8 cellular contexts compared by ENCODE assay signal in the genomic region with DNA sequence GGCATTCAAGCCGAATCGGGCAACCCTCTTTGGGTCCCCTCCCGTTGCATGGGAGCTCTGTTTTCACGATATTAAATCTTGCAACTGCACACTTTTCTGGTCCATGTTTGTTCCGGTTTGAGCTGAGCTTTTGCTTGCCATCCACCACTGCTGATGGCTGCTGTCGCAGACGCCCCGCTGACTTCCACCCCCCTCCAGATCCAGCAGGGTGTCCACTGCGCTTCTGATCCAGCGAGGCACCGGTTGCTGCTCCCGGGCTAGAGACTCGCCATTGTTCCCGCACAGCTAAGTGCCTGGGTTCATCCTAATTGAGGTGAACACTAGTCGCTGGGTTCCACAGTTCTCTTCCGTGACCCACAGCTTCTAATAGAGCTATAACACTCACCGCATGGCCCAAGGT. TPM values are rescaled to one million over a fixed set of nuclear protein-coding genes. Genes with fewer than 3 reads are reported as not detected.
A peak's percentile ranks its signal among the peaks of the same experiment; 100 is the strongest.
DNase-seq lines count a peak whose midpoint lies in the region; ATAC-seq and TF ChIP-seq lines count a peak whose summit lies in the region.

No MANE protein-coding gene starts in this region.

- H3K27ac Mint-ChIP-seq in T-helper 1 cell treated with Interleukin-12 subunit alpha and Interleukin-12 subunit beta and Interleukin-4 antibody, amounts not matched to agents 30 μg/mL and 1 μg/mL, for 36 hours, result peak overlapping the region; percentile 29
- H3K27ac Mint-ChIP-seq in activated CD8-positive, alpha-beta T cell treated with anti-CD3 and anti-CD28 coated beads for 36 hours, result peak overlapping the region; percentile 9
- H3K27ac Mint-ChIP-seq in stimulated activated naive CD8-positive, alpha-beta T cell treated with anti-CD3 and anti-CD28 coated beads, Interleukin-15, amount 100 ng/mL, for 72 hours, result no peak overlapping the region

- no peaks in the 10 kb centered on the region for H3K9me3 Mint-ChIP-seq in T-helper 1 cell treated with Interleukin-12 subunit alpha and Interleukin-12 subunit beta and Interleukin-4 antibody, amounts not matched to agents 30 μg/mL and 1 μg/mL, for 36 hours
- H3K9me3 Mint-ChIP-seq in activated CD8-positive, alpha-beta T cell treated with anti-CD3 and anti-CD28 coated beads for 36 hours, result no peaks in the 10 kb centered on the region
- no peaks in the 10 kb centered on the region for H3K9me3 Mint-ChIP-seq in stimulated activated naive CD8-positive, alpha-beta T cell treated with anti-CD3 and anti-CD28 coated beads, Interleukin-15, amount 100 ng/mL, for 72 hours

- H3K27ac ChIP-seq in iPS-20b (ENCODE audit: low read length), result no peak overlapping the region

- H3K36me3 Mint-ChIP-seq in T-helper 1 cell treated with Interleukin-12 subunit alpha and Interleukin-12 subunit beta and Interleukin-4 antibody, amounts not matched to agents 30 μg/mL and 1 μg/mL, for 36 hours (ENCODE audit: low read depth), result no peaks in the 10 kb centered on the region
- no peaks in the 10 kb centered on the region for H3K36me3 Mint-ChIP-seq in activated CD8-positive, alpha-beta T cell treated with anti-CD3 and anti-CD28 coated beads for 36 hours (ENCODE audit: low read depth)

- POLR2A ChIA-PET in activated CD8-positive, alpha-beta T cell treated with anti-CD3 and anti-CD28 coated beads for 36 hours (lab: Charles Lee), result interaction anchor here (1.0 to 2.6 kb wide), 3 partner anchors 13 to 32 kb away, joined by 3 to 34 read pairs (median 3); partner anchors contain the start of genes ACOX3 and TRMT44

- no peaks in the 10 kb centered on the region for H3K4me1 ChIP-seq in iPS-20b (ENCODE audit: insufficient read depth, low read length)

- H3K36me3 ChIP-seq in iPS-20b (ENCODE audit: insufficient read depth, low read depth, low read length), result no peaks in the 10 kb centered on the region

- peak overlapping the region; percentile 81; the same call in 1 of the 2 replicates for H3K4me3 ChIP-seq in iPS-20b (ENCODE audit: low read length)

- no peak overlapping the region for H3K9ac ChIP-seq in iPS-20b (ENCODE audit: low read depth, low read length)

- ATAC-seq in activated CD8-positive, alpha-beta T cell treated with anti-CD3 and anti-CD28 coated beads for 36 hours, result no peak
- no peak for ATAC-seq in stimulated activated naive CD8-positive, alpha-beta T cell treated with anti-CD3 and anti-CD28 coated beads, Interleukin-15, amount 100 ng/mL, for 72 hours
- ATAC-seq in HG03135 (IDR thresholded peaks at IDR 0.05; ENCODE audit: unreplicated experiment), result no peak

- H3K9me3 ChIP-seq in iPS-20b (ENCODE audit: insufficient read depth, low read depth, low read length), result no peaks in the 10 kb centered on the region

- peaks cover 14% of the 10 kb centered on the region for H3K4me1 Mint-ChIP-seq in T-helper 1 cell treated with Interleukin-12 subunit alpha and Interleukin-12 subunit beta and Interleukin-4 antibody, amounts not matched to agents 30 μg/mL and 1 μg/mL, for 36 hours (ENCODE audit: low read depth)
- H3K4me1 Mint-ChIP-seq in activated CD8-positive, alpha-beta T cell treated with anti-CD3 and anti-CD28 coated beads for 36 hours (ENCODE audit: low read depth), result peaks cover 20% of the 10 kb centered on the region
- H3K4me1 Mint-ChIP-seq in stimulated activated naive CD8-positive, alpha-beta T cell treated with anti-CD3 and anti-CD28 coated beads, Interleukin-15, amount 100 ng/mL, for 72 hours, result peaks cover 34% of the 10 kb centered on the region

- CTCF ChIA-PET in activated CD8-positive, alpha-beta T cell treated with anti-CD3 and anti-CD28 coated beads for 36 hours (lab: Charles Lee), result interaction anchor here (1.0 to 1.1 kb wide), 2 partner anchors 13 to 250 kb away, joined by 3 read pairs; partner anchors contain the start of genes ACOX3 and TRMT44

- H3K27me3 Mint-ChIP-seq in T-helper 1 cell treated with Interleukin-12 subunit alpha and Interleukin-12 subunit beta and Interleukin-4 antibody, amounts not matched to agents 30 μg/mL and 1 μg/mL, for 36 hours (ENCODE audit: low read depth), result no peaks in the 10 kb centered on the region
- no peaks in the 10 kb centered on the region for H3K27me3 Mint-ChIP-seq in activated CD8-positive, alpha-beta T cell treated with anti-CD3 and anti-CD28 coated beads for 36 hours
- no peaks in the 10 kb centered on the region for H3K27me3 Mint-ChIP-seq in stimulated activated naive CD8-positive, alpha-beta T cell treated with anti-CD3 and anti-CD28 coated beads, Interleukin-15, amount 100 ng/mL, for 72 hours

- no peak for TF ChIP-seq CTCF in activated CD8-positive, alpha-beta T cell treated with anti-CD3 and anti-CD28 coated beads for 36 hours (IDR thresholded peaks at IDR 0.05)

- peak overlapping the region; percentile 93 for H3K4me3 Mint-ChIP-seq in T-helper 1 cell treated with Interleukin-12 subunit alpha and Interleukin-12 subunit beta and Interleukin-4 antibody, amounts not matched to agents 30 μg/mL and 1 μg/mL, for 36 hours
- H3K4me3 Mint-ChIP-seq in activated CD8-positive, alpha-beta T cell treated with anti-CD3 and anti-CD28 coated beads for 36 hours, result peak overlapping the region; percentile 81
- H3K4me3 Mint-ChIP-seq in stimulated activated naive CD8-positive, alpha-beta T cell treated with anti-CD3 and anti-CD28 coated beads, Interleukin-15, amount 100 ng/mL, for 72 hours, result peak overlapping the region; percentile 98 to 99

- intact Hi-C loops in activated CD8-positive, alpha-beta T cell treated with anti-CD3 and anti-CD28 coated beads for 36 hours (cut with micrococcal nuclease), result no loop called here

- H3K27me3 ChIP-seq in iPS-20b (ENCODE audit: insufficient read depth, low read length), result no peaks in the 10 kb centered on the region

- DNase-seq in T-helper 1 cell (no peak), NCI-H774 (lab: John Stamatoyannopoulos, UW) (no peak), NOMO-1 treated with DMSO at 0.1 percent for 48 hours (lab: John Stamatoyannopoulos, UW; ENCODE audit: unreplicated experiment) (no peak)
- no peak for DNase-seq in activated CD8-positive, alpha-beta T cell treated with anti-CD3 and anti-CD28 coated beads for 36 hours
- no peak for DNase-seq in stimulated activated naive CD8-positive, alpha-beta T cell treated with anti-CD3 and anti-CD28 coated beads, Interleukin-15, amount 100 ng/mL, for 72 hours

RNA-seq across cellular contexts. Expression of gene ACOX3, which starts 13.3 kb away (rescaled TPM):
- 10 to 100 TPM; 24.2 to 27.8 TPM for total RNA-seq in activated CD8-positive, alpha-beta T cell treated with anti-CD3 and anti-CD28 coated beads for 36 hours

RNA-seq across cellular contexts. Expression of gene TRMT44, which starts 13.3 kb away (rescaled TPM):
- total RNA-seq in activated CD8-positive, alpha-beta T cell treated with anti-CD3 and anti-CD28 coated beads for 36 hours, result 10 to 100 TPM; 25.5 to 26.3 TPM

Comparison
In these comparisons a context has a peak if more than half of its experiments do, and no peak if none do; other contexts are left out.
1. H3K27ac Mint-ChIP-seq: peak in T-helper 1 cell treated with Interleukin-12 subunit alpha and Interleukin-12 subunit beta and Interleukin-4 antibody, amounts not matched to agents 30 μg/mL and 1 μg/mL, for 36 hours (single experiment) and activated CD8-positive, alpha-beta T cell treated with anti-CD3 and anti-CD28 coated beads for 36 hours (single experiment); none in stimulated activated naive CD8-positive, alpha-beta T cell treated with anti-CD3 and anti-CD28 coated beads, Interleukin-15, amount 100 ng/mL, for 72 hours (0 of 2).
2. Peak in every context shown above with its lines, with median percentiles within 50 percentile points of each other: H3K4me3 Mint-ChIP-seq.